In genomic region chr17:77505460-77505769, GRCh38 we compare ENCODE assay signal across 26 cellular contexts.
"Had no signal": no experiment of that assay in that cellular context is flagged by ENCODE, and none has a peak within 500 bp of the region (broad histone marks: within the 10 kb centered on the region; RNA-seq: fewer than 3 reads in every experiment).

No MANE protein-coding gene starts in this region.

- H3K9me3 ChIP-seq: gastrocnemius medialis, neutrophil, right lobe of liver, testis, tibial artery had no signal

- H3K27ac ChIP-seq: dorsolateral prefrontal cortex, epithelial cell of prostate, gastrocnemius medialis, neutrophil, parathyroid adenoma, right lobe of liver, testis, tibial artery had no signal

- ATAC-seq: esophagus mucosa; gastrocnemius medialis; left lobe of liver; naive thymus-derived CD4-positive, alpha-beta T cell; right lobe of liver had no signal

- H3K4me1 ChIP-seq: gastrocnemius medialis, parathyroid adenoma, right lobe of liver, tibial artery had no signal

- H3K4me2 ChIP-seq: smooth muscle cell had no signal

- FAIRE-seq: colon, kidney had no signal

- H3K79me2 ChIP-seq: parathyroid adenoma had no signal

- H3K4me3 Mint-ChIP-seq: naive thymus-derived CD4-positive, alpha-beta T cell; type B pancreatic cell had no signal

- H3K9ac ChIP-seq: parathyroid adenoma had no signal

- H3K27me3 ChIP-seq: dorsolateral prefrontal cortex, gastrocnemius medialis, right lobe of liver, testis, tibial artery had no signal

- H3K36me3 ChIP-seq: gastrocnemius medialis, right lobe of liver had no signal

- H3K4me3 ChIP-seq: dorsolateral prefrontal cortex, gastrocnemius medialis, right lobe of liver, smooth muscle cell, testis, tibial artery had no signal

- DNase-seq: cerebellar nuclear complex; effector CD4-positive, alpha-beta T cell; gastrocnemius medialis; kidney; mesenchymal stem cell; midbrain; naive thymus-derived CD4-positive, alpha-beta T cell; stimulated activated CD4-positive, alpha-beta T cell treated with anti-CD3 and anti-CD28 coated beads, Interleukin-12 subunit alpha, Interleukin-12 subunit beta, amount 100 ng/mL, for 4 hours; stimulated activated CD4-positive, alpha-beta T cell treated with anti-CD3 and anti-CD28 coated beads, Interleukin-1b, Interleukin-23, amount 100 ng/mL, for 48 hours; stimulated activated CD4-positive, alpha-beta T cell treated with anti-CD3 and anti-CD28 coated beads, Interleukin-4, amount 100 ng/mL, for 1 hour; stimulated activated CD8-positive, alpha-beta memory T cell treated with anti-CD3 and anti-CD28 coated beads, Interleukin-4, amount 100 ng/mL, for 48 hours; stimulated activated naive CD4-positive, alpha-beta T cell treated with Interleukin-2 at 50 U/mL for 16 hours; substantia nigra had no signal

- H3K9me3 Mint-ChIP-seq: type B pancreatic cell had no signal

- H3K27me3 Mint-ChIP-seq: naive thymus-derived CD4-positive, alpha-beta T cell; progenitor cell of endocrine pancreas; type B pancreatic cell had no signal

- H3K27ac Mint-ChIP-seq: progenitor cell of endocrine pancreas, type B pancreatic cell had no signal

- H2AFZ ChIP-seq: parathyroid adenoma had no signal
